1 cellular context compared by ENCODE assay signal in the genomic region with DNA sequence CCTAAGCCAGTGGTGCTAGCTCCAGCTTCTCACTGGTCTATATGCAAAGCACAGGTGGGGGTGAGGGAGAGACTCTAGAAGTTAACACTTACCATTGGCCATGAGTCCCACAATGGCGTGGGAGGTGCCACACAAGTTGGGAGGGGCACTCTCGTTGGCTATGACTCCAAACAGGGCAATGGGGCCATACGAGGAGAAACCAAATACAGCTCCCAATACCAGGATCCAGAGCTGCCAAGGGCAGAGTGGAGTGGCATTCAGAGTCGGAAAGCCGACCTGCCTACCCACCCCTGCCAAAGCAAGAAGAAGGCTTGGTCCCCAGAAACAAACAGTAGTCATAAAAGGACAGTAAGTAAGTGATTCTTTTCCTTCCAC.
TF ChIP-seq lines count a peak whose summit lies in the region.

No MANE protein-coding gene starts in this region.

TF ChIP-seq in liver, 16 proteins besides CTCF, POLR2A, EP300 and RAD21 (continued from another document):
- TF ChIP-seq, protein P1, sequence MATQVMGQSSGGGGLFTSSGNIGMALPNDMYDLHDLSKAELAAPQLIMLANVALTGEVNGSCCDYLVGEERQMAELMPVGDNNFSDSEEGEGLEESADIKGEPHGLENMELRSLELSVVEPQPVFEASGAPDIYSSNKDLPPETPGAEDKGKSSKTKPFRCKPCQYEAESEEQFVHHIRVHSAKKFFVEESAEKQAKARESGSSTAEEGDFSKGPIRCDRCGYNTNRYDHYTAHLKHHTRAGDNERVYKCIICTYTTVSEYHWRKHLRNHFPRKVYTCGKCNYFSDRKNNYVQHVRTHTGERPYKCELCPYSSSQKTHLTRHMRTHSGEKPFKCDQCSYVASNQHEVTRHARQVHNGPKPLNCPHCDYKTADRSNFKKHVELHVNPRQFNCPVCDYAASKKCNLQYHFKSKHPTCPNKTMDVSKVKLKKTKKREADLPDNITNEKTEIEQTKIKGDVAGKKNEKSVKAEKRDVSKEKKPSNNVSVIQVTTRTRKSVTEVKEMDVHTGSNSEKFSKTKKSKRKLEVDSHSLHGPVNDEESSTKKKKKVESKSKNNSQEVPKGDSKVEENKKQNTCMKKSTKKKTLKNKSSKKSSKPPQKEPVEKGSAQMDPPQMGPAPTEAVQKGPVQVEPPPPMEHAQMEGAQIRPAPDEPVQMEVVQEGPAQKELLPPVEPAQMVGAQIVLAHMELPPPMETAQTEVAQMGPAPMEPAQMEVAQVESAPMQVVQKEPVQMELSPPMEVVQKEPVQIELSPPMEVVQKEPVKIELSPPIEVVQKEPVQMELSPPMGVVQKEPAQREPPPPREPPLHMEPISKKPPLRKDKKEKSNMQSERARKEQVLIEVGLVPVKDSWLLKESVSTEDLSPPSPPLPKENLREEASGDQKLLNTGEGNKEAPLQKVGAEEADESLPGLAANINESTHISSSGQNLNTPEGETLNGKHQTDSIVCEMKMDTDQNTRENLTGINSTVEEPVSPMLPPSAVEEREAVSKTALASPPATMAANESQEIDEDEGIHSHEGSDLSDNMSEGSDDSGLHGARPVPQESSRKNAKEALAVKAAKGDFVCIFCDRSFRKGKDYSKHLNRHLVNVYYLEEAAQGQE (IDR thresholded peaks at IDR 0.05), result no peak
- TF ChIP-seq, protein P2, sequence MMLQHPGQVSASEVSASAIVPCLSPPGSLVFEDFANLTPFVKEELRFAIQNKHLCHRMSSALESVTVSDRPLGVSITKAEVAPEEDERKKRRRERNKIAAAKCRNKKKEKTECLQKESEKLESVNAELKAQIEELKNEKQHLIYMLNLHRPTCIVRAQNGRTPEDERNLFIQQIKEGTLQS (IDR thresholded peaks at IDR 0.05), result no peak
- TF ChIP-seq HNF4A (conservative IDR thresholded peaks at IDR 0.05) (no peak), EGR1 (IDR thresholded peaks at IDR 0.05; ENCODE audit: low read depth in 2 of 2) (no peak), FOXA2 (IDR thresholded peaks at IDR 0.05) (no peak), YY1 (IDR thresholded peaks at IDR 0.05) (no peak), GABPA (IDR thresholded peaks at IDR 0.05 in 1 of 2, conservative IDR thresholded peaks at IDR 0.05 in 1 of 2) (no peak), TAF1 (conservative IDR thresholded peaks at IDR 0.05) (no peak), SP1 (IDR thresholded peaks at IDR 0.05) (no peak), FOXA1 (IDR thresholded peaks at IDR 0.05) (no peak)
- TF ChIP-seq, protein P3, sequence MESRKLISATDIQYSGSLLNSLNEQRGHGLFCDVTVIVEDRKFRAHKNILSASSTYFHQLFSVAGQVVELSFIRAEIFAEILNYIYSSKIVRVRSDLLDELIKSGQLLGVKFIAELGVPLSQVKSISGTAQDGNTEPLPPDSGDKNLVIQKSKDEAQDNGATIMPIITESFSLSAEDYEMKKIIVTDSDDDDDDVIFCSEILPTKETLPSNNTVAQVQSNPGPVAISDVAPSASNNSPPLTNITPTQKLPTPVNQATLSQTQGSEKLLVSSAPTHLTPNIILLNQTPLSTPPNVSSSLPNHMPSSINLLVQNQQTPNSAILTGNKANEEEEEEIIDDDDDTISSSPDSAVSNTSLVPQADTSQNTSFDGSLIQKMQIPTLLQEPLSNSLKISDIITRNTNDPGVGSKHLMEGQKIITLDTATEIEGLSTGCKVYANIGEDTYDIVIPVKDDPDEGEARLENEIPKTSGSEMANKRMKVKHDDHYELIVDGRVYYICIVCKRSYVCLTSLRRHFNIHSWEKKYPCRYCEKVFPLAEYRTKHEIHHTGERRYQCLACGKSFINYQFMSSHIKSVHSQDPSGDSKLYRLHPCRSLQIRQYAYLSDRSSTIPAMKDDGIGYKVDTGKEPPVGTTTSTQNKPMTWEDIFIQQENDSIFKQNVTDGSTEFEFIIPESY (IDR thresholded peaks at IDR 0.05), result no peak
- TF ChIP-seq, protein P4, sequence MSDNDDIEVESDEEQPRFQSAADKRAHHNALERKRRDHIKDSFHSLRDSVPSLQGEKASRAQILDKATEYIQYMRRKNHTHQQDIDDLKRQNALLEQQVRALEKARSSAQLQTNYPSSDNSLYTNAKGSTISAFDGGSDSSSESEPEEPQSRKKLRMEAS (IDR thresholded peaks at IDR 0.05), result no peak
